Comparison of ENCODE assay signal across 35 cellular contexts in genomic region chr12:16863742-16864141, GRCh38.
"Had no signal": no experiment of that assay in that cellular context is flagged by ENCODE, and none has a peak within 500 bp of the region (broad histone marks: within the 10 kb centered on the region; RNA-seq: fewer than 3 reads in every experiment).

No MANE protein-coding gene starts in this region.

- H3K9me3 ChIP-seq: MG63 had no signal

- H3K36me3 ChIP-seq: MG63 had no signal

- H3K4me3 ChIP-seq: MG63 had no signal

- DNase-seq: Karpas-422, Kasumi-1, MG63, MM.1S, MV-4-11, NCI-H1048, NCI-H1092, NCI-H1092 treated with DMSO at 0.1 percent for 48 hours, NCI-H1105, NCI-H1105 treated with DMSO at 0.1 percent for 48 hours, NCI-H1417, NCI-H1417 treated with DMSO at 0.1 percent for 48 hours, NCI-H1436, NCI-H1436 treated with DMSO at 0.1 percent for 48 hours, NCI-H146, NCI-H1694, NCI-H1694 treated with DMSO at 0.1 percent for 48 hours, NCI-H187, NCI-H187 treated with DMSO at 0.1 percent for 48 hours, NCI-H1930, NCI-H2029, NCI-H2029 treated with DMSO at 0.1 percent for 48 hours, NCI-H2081, NCI-H2081 treated with DMSO at 0.1 percent for 48 hours, NCI-H2107, NCI-H2171, NCI-H2171 treated with DMSO at 0.1 percent for 48 hours, NCI-H2227 treated with DMSO at 0.1 percent for 48 hours, NCI-H226, NCI-H345, NCI-H446, NCI-H446 treated with DMSO at 0.1 percent for 48 hours, NCI-H510A, NCI-H510A treated with DMSO at 0.1 percent for 48 hours, NCI-H524 had no signal

- H3K27me3 ChIP-seq: MG63 had no signal
